ENCODE assay signal across 1 cellular context in genomic region chr16:90019543-90020259, GRCh38.
TF ChIP-seq lines count a peak whose summit lies in the region.

No MANE protein-coding gene starts in this region.

TF ChIP-seq in HEK293, 187 proteins besides CTCF, POLR2A, EP300 and RAD21 (continued from another document):
- TF ChIP-seq ZNF140 (tag by site-specific recombination; IDR thresholded peaks at IDR 0.05): no peak
- no peak for TF ChIP-seq SCRT1 (tag by site-specific recombination; IDR thresholded peaks at IDR 0.05; ENCODE audit: borderline replicate concordance)
- TF ChIP-seq RBAK (tag by site-specific recombination; IDR thresholded peaks at IDR 0.05): no peak
- TF ChIP-seq PRDM2 (tag by site-specific recombination; IDR thresholded peaks at IDR 0.05; ENCODE audit: borderline replicate concordance): no peak
- TF ChIP-seq TCF7L2 (IDR thresholded peaks at IDR 0.05; ENCODE audit: borderline replicate concordance, low read depth, low read length): no peak
- TF ChIP-seq ZNF561 (tag by site-specific recombination; IDR thresholded peaks at IDR 0.05; ENCODE audit: borderline replicate concordance): 0 out of 2 replicates have a peak, but pooled peaks have one; percentile 33
TF ChIP-seq in HEK293: peak in this region for 34.
